1 cellular context compared by ENCODE assay signal in the genomic region with DNA sequence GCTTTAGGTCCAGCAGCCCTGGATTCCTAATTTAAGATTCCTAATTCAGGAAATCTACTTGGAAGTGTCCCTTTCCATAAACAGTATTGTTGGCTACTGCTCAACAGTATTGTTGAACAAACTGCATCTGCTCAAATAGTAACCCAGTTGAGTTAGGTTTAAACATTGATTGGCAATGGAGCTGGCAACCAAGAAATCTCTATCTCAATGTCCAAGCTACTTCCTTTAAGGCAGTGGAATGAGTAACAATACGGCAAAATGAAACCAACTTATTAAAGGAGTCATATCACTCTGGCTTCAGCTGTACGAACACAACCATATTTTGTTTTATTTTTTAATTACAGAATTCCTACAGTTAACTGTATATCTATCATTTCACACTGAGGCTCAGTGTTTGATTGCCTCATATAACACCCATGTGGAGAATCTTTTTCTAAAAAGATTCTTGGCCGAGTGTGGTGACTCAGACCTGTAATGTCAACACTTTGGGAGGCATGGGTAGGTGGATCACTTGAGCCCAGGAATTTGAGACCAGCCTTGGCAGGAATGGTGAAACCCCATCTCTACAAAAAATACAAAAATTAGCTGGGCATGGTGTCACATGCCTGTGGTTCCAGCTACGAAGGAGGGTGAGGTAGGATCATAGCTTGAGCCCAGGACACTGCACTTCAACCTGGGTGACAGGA.
TF ChIP-seq lines count a peak whose summit lies in the region.

No MANE protein-coding gene starts in this region.

TF ChIP-seq in A549, 52 proteins besides CTCF, POLR2A, EP300 and RAD21 (continued from another document):
- no peak for TF ChIP-seq EHMT2 (IDR thresholded peaks at IDR 0.05; ENCODE audit: low read depth)
- no peak for TF ChIP-seq NFE2L2 (conservative IDR thresholded peaks at IDR 0.05; ENCODE audit: low read length)
- TF ChIP-seq KDM5A (IDR thresholded peaks at IDR 0.05): no peak
- no peak for TF ChIP-seq POLR2AphosphoS2 (conservative IDR thresholded peaks at IDR 0.05; ENCODE audit: low read length)
- no peak for TF ChIP-seq MAFK (IDR thresholded peaks at IDR 0.05; ENCODE audit: partially characterized antibody)
- TF ChIP-seq FOSL2 (IDR thresholded peaks at IDR 0.05): no peak
- TF ChIP-seq FOSL2 (CRISPR knock-in tag; IDR thresholded peaks at IDR 0.05): peak; percentile 62
- TF ChIP-seq HOXB5 (CRISPR knock-in tag; IDR thresholded peaks at IDR 0.05): no peak
- TF ChIP-seq, protein P1, sequence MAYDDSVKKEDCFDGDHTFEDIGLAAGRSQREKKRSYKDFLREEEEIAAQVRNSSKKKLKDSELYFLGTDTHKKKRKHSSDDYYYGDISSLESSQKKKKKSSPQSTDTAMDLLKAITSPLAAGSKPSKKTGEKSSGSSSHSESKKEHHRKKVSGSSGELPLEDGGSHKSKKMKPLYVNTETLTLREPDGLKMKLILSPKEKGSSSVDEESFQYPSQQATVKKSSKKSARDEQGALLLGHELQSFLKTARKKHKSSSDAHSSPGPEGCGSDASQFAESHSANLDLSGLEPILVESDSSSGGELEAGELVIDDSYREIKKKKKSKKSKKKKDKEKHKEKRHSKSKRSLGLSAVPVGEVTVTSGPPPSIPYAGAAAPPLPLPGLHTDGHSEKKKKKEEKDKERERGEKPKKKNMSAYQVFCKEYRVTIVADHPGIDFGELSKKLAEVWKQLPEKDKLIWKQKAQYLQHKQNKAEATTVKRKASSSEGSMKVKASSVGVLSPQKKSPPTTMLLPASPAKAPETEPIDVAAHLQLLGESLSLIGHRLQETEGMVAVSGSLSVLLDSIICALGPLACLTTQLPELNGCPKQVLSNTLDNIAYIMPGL (CRISPR knock-in tag; IDR thresholded peaks at IDR 0.05; ENCODE audit: borderline replicate concordance): no peak
- no peak for TF ChIP-seq FOSB (CRISPR knock-in tag; IDR thresholded peaks at IDR 0.05)
- TF ChIP-seq SMC3 (IDR thresholded peaks at IDR 0.05): no peak
- TF ChIP-seq ESRRA (IDR thresholded peaks at IDR 0.05; ENCODE audit: borderline replicate concordance, low read length): no peak
- TF ChIP-seq ZFP36 (IDR thresholded peaks at IDR 0.05; ENCODE audit: borderline replicate concordance, partially characterized antibody): no peak
